ENCODE assay signal across 8 cellular contexts in the genomic region with DNA sequence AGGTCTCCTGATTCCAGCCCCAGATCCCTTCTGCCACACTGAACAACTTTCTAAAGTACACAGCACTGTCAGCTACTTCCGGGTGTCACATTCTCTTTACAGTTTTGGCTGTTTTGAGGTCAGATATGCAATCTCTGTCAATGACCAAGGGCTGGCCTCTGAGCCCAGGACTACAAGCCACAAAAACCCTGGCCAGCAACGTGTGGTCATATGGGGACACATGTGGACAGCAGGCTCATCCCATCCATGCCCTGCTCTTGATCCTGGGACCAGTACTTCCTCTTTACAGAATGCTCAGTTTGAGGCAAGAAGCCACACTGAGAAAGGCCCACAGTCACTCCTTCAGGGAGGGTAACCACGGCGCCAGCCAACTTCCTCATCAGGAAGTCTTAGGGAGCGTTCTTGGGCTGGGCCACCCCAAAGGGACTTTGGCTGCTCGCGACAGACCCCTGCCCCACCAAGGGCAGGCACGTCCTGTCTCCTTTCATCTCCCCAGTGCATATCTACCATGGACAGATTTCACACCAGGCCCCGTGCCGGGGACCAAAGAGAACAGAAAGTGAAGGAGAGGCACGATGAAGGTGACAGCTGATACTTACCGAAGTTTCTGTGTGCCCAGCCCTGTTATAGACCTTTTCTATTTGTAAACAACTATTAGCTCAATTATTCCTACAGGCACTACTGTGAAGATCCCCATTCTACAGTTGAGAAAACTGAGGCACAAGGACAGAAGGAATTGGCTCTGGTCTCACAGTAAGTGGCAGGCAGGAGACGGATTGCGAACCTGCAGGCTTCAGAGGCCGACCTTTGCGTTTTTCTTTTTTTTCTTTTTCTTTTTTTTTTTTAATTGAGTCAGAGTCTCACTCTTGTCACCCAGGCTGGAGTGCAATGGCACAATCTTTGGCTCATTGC. TPM values are rescaled to one million over a fixed set of nuclear protein-coding genes. Genes with fewer than 3 reads are reported as not detected.
DNase-seq lines count a peak whose midpoint lies in the region; ATAC-seq and TF ChIP-seq lines count a peak whose summit lies in the region.

No MANE protein-coding gene starts in this region.

- H3K4me3 ChIP-seq in lung = no peak overlapping the region

- intact Hi-C loops in CD4-positive, alpha-beta T cell (cut with DNase I, micrococcal nuclease) = loop anchor here (2.0 to 5.0 kb wide), 3 partner anchors 33 to 37 kb away; a partner anchor contains a TSS
- intact Hi-C loops in activated T-helper 2 cell treated with anti-CD3 and anti-CD28 coated beads, Interferon-gamma antibody, Interleukin-2, Interleukin-4, amounts not matched to agents 10 μg/mL and 5 μg/mL and 100 μg/mL, durations not matched to agents 14 hours and 24 hours and 36 hours (cut with micrococcal nuclease) = loop anchor here (2.0 kb wide), 1 partner anchor 38 kb away; a partner anchor contains a TSS

- POLR2A ChIA-PET in CD4-positive, alpha-beta T cell (lab: Charles Lee) = interaction anchor here (1.7 kb wide), 1 partner anchor 24 kb away, joined by 10 read pairs; no protein-coding TSS in a partner anchor

- peaks cover 85% of the 10 kb centered on the region for H3K4me1 Mint-ChIP-seq in CD4-positive, alpha-beta T cell (ENCODE audit: low read depth)
- H3K4me1 Mint-ChIP-seq in activated T-helper 2 cell treated with anti-CD3 and anti-CD28 coated beads, Interferon-gamma antibody, Interleukin-2, Interleukin-4, amounts not matched to agents 10 μg/mL and 5 μg/mL and 100 μg/mL, durations not matched to agents 14 hours and 24 hours and 36 hours (ENCODE audit: low read depth) = peaks cover 43% of the 10 kb centered on the region

- no peaks in the 10 kb centered on the region for H3K27me3 Mint-ChIP-seq in CD4-positive, alpha-beta T cell
- H3K27me3 Mint-ChIP-seq in activated T-helper 2 cell treated with anti-CD3 and anti-CD28 coated beads, Interferon-gamma antibody, Interleukin-2, Interleukin-4, amounts not matched to agents 10 μg/mL and 5 μg/mL and 100 μg/mL, durations not matched to agents 14 hours and 24 hours and 36 hours (ENCODE audit: low read depth) = no peaks in the 10 kb centered on the region

- DNase-seq in CD4-positive, alpha-beta T cell = peak in 1 of 10 experiments; percentile 14
- DNase-seq in activated T-helper 2 cell treated with anti-CD3 and anti-CD28 coated beads, Interferon-gamma antibody, Interleukin-2, Interleukin-4, amounts not matched to agents 10 μg/mL and 5 μg/mL and 100 μg/mL, durations not matched to agents 14 hours and 24 hours and 36 hours (ENCODE audit: low spot score) = no peak
- DNase-seq in lung (ENCODE audit: low spot score) (peak; percentile 59), NCI-H345 treated with DMSO at 0.1 percent for 48 hours (lab: John Stamatoyannopoulos, UW; ENCODE audit: unreplicated experiment) (no peak), ecto neural progenitor cell (ENCODE audit: low spot score) (no peak)
- DNase-seq in effector CD8-positive, alpha-beta T cell (lab: John Stamatoyannopoulos, UW) = no peak

- H3K9me3 ChIP-seq in CD4-positive, alpha-beta T cell (ENCODE audit: control insufficient read depth, low read length) = no peaks in the 10 kb centered on the region
- H3K9me3 ChIP-seq in lung (ENCODE audit: control insufficient read depth in 2 of 2, insufficient read depth in 1 of 2, low read length in 1 of 2) = no peaks in the 10 kb centered on the region

- H3K9me3 Mint-ChIP-seq in CD4-positive, alpha-beta T cell = no peaks in the 10 kb centered on the region
- H3K9me3 Mint-ChIP-seq in activated T-helper 2 cell treated with anti-CD3 and anti-CD28 coated beads, Interferon-gamma antibody, Interleukin-2, Interleukin-4, amounts not matched to agents 10 μg/mL and 5 μg/mL and 100 μg/mL, durations not matched to agents 14 hours and 24 hours and 36 hours = no peaks in the 10 kb centered on the region

- H3K27ac Mint-ChIP-seq in CD4-positive, alpha-beta T cell = peak overlapping the region; percentile 93
- H3K27ac Mint-ChIP-seq in activated T-helper 2 cell treated with anti-CD3 and anti-CD28 coated beads, Interferon-gamma antibody, Interleukin-2, Interleukin-4, amounts not matched to agents 10 μg/mL and 5 μg/mL and 100 μg/mL, durations not matched to agents 14 hours and 24 hours and 36 hours = peak overlapping the region; percentile 85

- H3K27ac ChIP-seq in CD4-positive, alpha-beta T cell (ENCODE audit: low read depth, low read length) = peak overlapping the region; percentile 76
- H3K27ac ChIP-seq in lung (ENCODE audit: low read depth in 1 of 2, low read length in 1 of 2) = peak overlapping the region in 1 of 2 donors; percentile 59

- peaks cover 0 to 11% of the 10 kb centered on the region in 2 donors for H3K4me1 ChIP-seq in lung (ENCODE audit: control insufficient read depth in 2 of 2, insufficient read depth in 2 of 2, low read length in 2 of 2)

- H3K36me3 ChIP-seq in lung (ENCODE audit: control insufficient read depth in 2 of 2, insufficient read depth in 2 of 2, low read length in 2 of 2) = peaks cover 0 to 7% of the 10 kb centered on the region in 2 donors

- TF ChIP-seq CTCF in CD4-positive, alpha-beta T cell (IDR thresholded peaks at IDR 0.05) = no peak
- TF ChIP-seq CTCF in lung (IDR thresholded peaks at IDR 0.05; ENCODE audit: control extremely low read depth, extremely low read depth) = no peak

- CTCF ChIA-PET in CD4-positive, alpha-beta T cell (lab: Charles Lee) = interaction anchor here (0.9 to 1.5 kb wide), 2 partner anchors 38 to 40 kb away, joined by 3 to 4 read pairs; a partner anchor contains a TSS

- ATAC-seq in CD4-positive, alpha-beta T cell (ENCODE audit: poor library complexity) = peak; percentile 62
- ATAC-seq in GM19467 (IDR thresholded peaks at IDR 0.05; ENCODE audit: unreplicated experiment) (peak; percentile 54), HG03521 (IDR thresholded peaks at IDR 0.05; ENCODE audit: unreplicated experiment) (peak; percentile 47), lung (ENCODE audit: insufficient read depth, low FRiP score) (peak; percentile 50)

- peak overlapping the region; percentile 25 for H3K4me3 Mint-ChIP-seq in CD4-positive, alpha-beta T cell
- H3K4me3 Mint-ChIP-seq in activated T-helper 2 cell treated with anti-CD3 and anti-CD28 coated beads, Interferon-gamma antibody, Interleukin-2, Interleukin-4, amounts not matched to agents 10 μg/mL and 5 μg/mL and 100 μg/mL, durations not matched to agents 14 hours and 24 hours and 36 hours (ENCODE audit: low read depth) = peak overlapping the region; percentile 55

- no peaks in the 10 kb centered on the region for H3K27me3 ChIP-seq in CD4-positive, alpha-beta T cell (ENCODE audit: control insufficient read depth, insufficient read depth, low read length)
- H3K27me3 ChIP-seq in lung (ENCODE audit: control insufficient read depth, insufficient read depth) = no peaks in the 10 kb centered on the region

- peaks cover 95% of the 10 kb centered on the region for H3K36me3 Mint-ChIP-seq in CD4-positive, alpha-beta T cell (ENCODE audit: low read depth)
- H3K36me3 Mint-ChIP-seq in activated T-helper 2 cell treated with anti-CD3 and anti-CD28 coated beads, Interferon-gamma antibody, Interleukin-2, Interleukin-4, amounts not matched to agents 10 μg/mL and 5 μg/mL and 100 μg/mL, durations not matched to agents 14 hours and 24 hours and 36 hours (ENCODE audit: low read depth) = peaks cover 78% of the 10 kb centered on the region

- 34 to 47% methylated on average over 16 of the region's 16 CpGs for WGBS in lung, 2 donors

RNA-seq across cellular contexts. Expression of a gene that starts 37.3 kb away (rescaled TPM):
- total RNA-seq in CD4-positive, alpha-beta T cell = 100 to 1,000 TPM; 211 to 229 TPM
- 102 and 105 TPM in 2 replicates for total RNA-seq in activated T-helper 2 cell treated with anti-CD3 and anti-CD28 coated beads, Interferon-gamma antibody, Interleukin-2, Interleukin-4, amounts not matched to agents 10 μg/mL and 5 μg/mL and 100 μg/mL, durations not matched to agents 14 hours and 24 hours and 36 hours
- 10 to 100 TPM; 29.9 to 65.4 TPM for total RNA-seq in lung
- polyA plus RNA-seq in lung = 10 to 100 TPM; 17.2 to 57.3 TPM

RNA-seq across cellular contexts. Expression of a gene that starts 43.2 kb away (rescaled TPM):
- not detected for total RNA-seq in CD4-positive, alpha-beta T cell
- total RNA-seq in activated T-helper 2 cell treated with anti-CD3 and anti-CD28 coated beads, Interferon-gamma antibody, Interleukin-2, Interleukin-4, amounts not matched to agents 10 μg/mL and 5 μg/mL and 100 μg/mL, durations not matched to agents 14 hours and 24 hours and 36 hours = not detected in 2 replicates
- total RNA-seq in lung = not detected
- not detected for polyA plus RNA-seq in lung
